Comparison of ENCODE assay signal across 1 cellular context in the genomic region with DNA sequence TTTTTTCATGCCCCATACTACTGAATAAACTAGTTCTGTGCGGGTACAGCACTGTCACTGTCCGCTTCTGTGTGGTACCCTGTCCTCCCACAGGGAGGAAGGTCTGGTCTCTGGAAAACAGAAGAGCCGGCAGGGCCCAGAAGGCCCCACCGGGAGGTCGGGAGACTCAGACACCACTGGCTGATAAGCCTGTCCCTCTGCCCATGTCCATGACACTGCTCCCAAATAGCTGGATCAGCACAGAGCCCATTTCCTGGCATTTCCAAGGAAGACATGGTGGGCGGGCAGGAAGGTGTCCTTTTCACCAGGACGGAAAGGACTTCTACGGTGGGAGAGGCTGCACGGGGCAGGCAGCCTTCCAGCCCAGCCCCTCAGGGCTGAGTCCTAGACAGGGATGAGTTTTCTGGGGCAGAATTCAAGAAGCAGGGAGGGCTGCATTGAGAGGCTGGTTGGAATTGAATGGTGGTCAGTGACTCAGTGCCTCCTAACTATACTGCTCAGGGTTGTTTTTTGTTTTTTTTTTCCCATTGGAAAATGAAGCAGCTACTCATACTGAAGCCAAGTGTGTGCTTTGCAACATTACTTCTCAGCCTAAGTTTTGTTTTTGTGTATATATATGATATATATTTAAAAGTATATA.
TF ChIP-seq lines count a peak whose summit lies in the region.

No MANE protein-coding gene starts in this region.

TF ChIP-seq in K562, 482 proteins besides CTCF, POLR2A, EP300 and RAD21:
- no peak for TF ChIP-seq KLF6 (CRISPR knock-in tag; IDR thresholded peaks at IDR 0.05; ENCODE audit: borderline replicate concordance)
- TF ChIP-seq, protein P1, sequence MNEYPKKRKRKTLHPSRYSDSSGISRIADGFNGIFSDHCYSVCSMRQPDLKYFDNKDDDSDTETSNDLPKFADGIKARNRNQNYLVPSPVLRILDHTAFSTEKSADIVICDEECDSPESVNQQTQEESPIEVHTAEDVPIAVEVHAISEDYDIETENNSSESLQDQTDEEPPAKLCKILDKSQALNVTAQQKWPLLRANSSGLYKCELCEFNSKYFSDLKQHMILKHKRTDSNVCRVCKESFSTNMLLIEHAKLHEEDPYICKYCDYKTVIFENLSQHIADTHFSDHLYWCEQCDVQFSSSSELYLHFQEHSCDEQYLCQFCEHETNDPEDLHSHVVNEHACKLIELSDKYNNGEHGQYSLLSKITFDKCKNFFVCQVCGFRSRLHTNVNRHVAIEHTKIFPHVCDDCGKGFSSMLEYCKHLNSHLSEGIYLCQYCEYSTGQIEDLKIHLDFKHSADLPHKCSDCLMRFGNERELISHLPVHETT (CRISPR knock-in tag; conservative IDR thresholded peaks at IDR 0.05 in 1 of 2, IDR thresholded peaks at IDR 0.05 in 1 of 2) = 0 out of 4 replicates have a peak, but pooled peaks of 1 of the 2 experiments have one; percentile 19
- TF ChIP-seq SRF (CRISPR knock-in tag; IDR thresholded peaks at IDR 0.05) = 0 out of 4 replicates have a peak, but pooled peaks of 1 of the 2 experiments have one; percentile 18
- TF ChIP-seq, protein P2, sequence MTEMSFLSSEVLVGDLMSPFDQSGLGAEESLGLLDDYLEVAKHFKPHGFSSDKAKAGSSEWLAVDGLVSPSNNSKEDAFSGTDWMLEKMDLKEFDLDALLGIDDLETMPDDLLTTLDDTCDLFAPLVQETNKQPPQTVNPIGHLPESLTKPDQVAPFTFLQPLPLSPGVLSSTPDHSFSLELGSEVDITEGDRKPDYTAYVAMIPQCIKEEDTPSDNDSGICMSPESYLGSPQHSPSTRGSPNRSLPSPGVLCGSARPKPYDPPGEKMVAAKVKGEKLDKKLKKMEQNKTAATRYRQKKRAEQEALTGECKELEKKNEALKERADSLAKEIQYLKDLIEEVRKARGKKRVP (CRISPR knock-in tag; IDR thresholded peaks at IDR 0.05) = no peak
- no peak for TF ChIP-seq MED1 (CRISPR knock-in tag; IDR thresholded peaks at IDR 0.05; ENCODE audit: borderline replicate concordance)
- 0 out of 2 replicates have a peak, but pooled peaks have one; percentile 21 for TF ChIP-seq SMAD4 (CRISPR knock-in tag; conservative IDR thresholded peaks at IDR 0.05)
- no peak for TF ChIP-seq DDX20 (tag; IDR thresholded peaks at IDR 0.05; ENCODE audit: low read depth)
- TF ChIP-seq PHTF2 (CRISPR knock-in tag; IDR thresholded peaks at IDR 0.05) = no peak
- TF ChIP-seq DMBX1 (CRISPR knock-in tag; IDR thresholded peaks at IDR 0.05; ENCODE audit: borderline replicate concordance) = no peak
- no peak for TF ChIP-seq SRSF7 (optimal IDR thresholded peaks at IDR 0.05; ENCODE audit: low read depth, low read length)
- 0 out of 2 replicates have a peak, but pooled peaks have one; percentile 6 for TF ChIP-seq GATA2 (CRISPR knock-in tag; IDR thresholded peaks at IDR 0.05)
- TF ChIP-seq, protein P3, sequence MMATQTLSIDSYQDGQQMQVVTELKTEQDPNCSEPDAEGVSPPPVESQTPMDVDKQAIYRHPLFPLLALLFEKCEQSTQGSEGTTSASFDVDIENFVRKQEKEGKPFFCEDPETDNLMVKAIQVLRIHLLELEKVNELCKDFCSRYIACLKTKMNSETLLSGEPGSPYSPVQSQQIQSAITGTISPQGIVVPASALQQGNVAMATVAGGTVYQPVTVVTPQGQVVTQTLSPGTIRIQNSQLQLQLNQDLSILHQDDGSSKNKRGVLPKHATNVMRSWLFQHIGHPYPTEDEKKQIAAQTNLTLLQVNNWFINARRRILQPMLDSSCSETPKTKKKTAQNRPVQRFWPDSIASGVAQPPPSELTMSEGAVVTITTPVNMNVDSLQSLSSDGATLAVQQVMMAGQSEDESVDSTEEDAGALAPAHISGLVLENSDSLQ (IDR thresholded peaks at IDR 0.05) = peak; percentile 80
- TF ChIP-seq, protein P4, sequence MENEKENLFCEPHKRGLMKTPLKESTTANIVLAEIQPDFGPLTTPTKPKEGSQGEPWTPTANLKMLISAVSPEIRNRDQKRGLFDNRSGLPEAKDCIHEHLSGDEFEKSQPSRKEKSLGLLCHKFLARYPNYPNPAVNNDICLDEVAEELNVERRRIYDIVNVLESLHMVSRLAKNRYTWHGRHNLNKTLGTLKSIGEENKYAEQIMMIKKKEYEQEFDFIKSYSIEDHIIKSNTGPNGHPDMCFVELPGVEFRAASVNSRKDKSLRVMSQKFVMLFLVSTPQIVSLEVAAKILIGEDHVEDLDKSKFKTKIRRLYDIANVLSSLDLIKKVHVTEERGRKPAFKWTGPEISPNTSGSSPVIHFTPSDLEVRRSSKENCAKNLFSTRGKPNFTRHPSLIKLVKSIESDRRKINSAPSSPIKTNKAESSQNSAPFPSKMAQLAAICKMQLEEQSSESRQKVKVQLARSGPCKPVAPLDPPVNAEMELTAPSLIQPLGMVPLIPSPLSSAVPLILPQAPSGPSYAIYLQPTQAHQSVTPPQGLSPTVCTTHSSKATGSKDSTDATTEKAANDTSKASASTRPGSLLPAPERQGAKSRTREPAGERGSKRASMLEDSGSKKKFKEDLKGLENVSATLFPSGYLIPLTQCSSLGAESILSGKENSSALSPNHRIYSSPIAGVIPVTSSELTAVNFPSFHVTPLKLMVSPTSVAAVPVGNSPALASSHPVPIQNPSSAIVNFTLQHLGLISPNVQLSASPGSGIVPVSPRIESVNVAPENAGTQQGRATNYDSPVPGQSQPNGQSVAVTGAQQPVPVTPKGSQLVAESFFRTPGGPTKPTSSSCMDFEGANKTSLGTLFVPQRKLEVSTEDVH (IDR thresholded peaks at IDR 0.05; ENCODE audit: low read depth, partially characterized antibody) = no peak
- TF ChIP-seq ZNF217 (CRISPR knock-in tag; IDR thresholded peaks at IDR 0.05) = no peak
- TF ChIP-seq, protein P5, sequence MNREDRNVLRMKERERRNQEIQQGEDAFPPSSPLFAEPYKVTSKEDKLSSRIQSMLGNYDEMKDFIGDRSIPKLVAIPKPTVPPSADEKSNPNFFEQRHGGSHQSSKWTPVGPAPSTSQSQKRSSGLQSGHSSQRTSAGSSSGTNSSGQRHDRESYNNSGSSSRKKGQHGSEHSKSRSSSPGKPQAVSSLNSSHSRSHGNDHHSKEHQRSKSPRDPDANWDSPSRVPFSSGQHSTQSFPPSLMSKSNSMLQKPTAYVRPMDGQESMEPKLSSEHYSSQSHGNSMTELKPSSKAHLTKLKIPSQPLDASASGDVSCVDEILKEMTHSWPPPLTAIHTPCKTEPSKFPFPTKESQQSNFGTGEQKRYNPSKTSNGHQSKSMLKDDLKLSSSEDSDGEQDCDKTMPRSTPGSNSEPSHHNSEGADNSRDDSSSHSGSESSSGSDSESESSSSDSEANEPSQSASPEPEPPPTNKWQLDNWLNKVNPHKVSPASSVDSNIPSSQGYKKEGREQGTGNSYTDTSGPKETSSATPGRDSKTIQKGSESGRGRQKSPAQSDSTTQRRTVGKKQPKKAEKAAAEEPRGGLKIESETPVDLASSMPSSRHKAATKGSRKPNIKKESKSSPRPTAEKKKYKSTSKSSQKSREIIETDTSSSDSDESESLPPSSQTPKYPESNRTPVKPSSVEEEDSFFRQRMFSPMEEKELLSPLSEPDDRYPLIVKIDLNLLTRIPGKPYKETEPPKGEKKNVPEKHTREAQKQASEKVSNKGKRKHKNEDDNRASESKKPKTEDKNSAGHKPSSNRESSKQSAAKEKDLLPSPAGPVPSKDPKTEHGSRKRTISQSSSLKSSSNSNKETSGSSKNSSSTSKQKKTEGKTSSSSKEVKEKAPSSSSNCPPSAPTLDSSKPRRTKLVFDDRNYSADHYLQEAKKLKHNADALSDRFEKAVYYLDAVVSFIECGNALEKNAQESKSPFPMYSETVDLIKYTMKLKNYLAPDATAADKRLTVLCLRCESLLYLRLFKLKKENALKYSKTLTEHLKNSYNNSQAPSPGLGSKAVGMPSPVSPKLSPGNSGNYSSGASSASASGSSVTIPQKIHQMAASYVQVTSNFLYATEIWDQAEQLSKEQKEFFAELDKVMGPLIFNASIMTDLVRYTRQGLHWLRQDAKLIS (CRISPR knock-in tag; IDR thresholded peaks at IDR 0.05) = no peak
- TF ChIP-seq NCOR1 (IDR thresholded peaks at IDR 0.05) = no peak
- no peak for TF ChIP-seq ZNF830 (CRISPR knock-in tag; IDR thresholded peaks at IDR 0.05)
- 0 out of 2 replicates have a peak, but pooled peaks have one; percentile 20 for TF ChIP-seq TCF3 (CRISPR knock-in tag; IDR thresholded peaks at IDR 0.05)
- TF ChIP-seq KDM4B (IDR thresholded peaks at IDR 0.05; ENCODE audit: borderline replicate concordance in 2 of 2, low read depth in 1 of 2) = no peak
- TF ChIP-seq CTBP1 (IDR thresholded peaks at IDR 0.05; ENCODE audit: borderline replicate concordance) = 0 out of 2 replicates have a peak, but pooled peaks have one; percentile 11
- no peak for TF ChIP-seq ZBTB1 (CRISPR knock-in tag; IDR thresholded peaks at IDR 0.05; ENCODE audit: borderline replicate concordance, low read depth)
- no peak for TF ChIP-seq ZBED1 (IDR thresholded peaks at IDR 0.05)
- TF ChIP-seq MCM2 (IDR thresholded peaks at IDR 0.05; ENCODE audit: low read depth) = no peak
- TF ChIP-seq, protein P6, sequence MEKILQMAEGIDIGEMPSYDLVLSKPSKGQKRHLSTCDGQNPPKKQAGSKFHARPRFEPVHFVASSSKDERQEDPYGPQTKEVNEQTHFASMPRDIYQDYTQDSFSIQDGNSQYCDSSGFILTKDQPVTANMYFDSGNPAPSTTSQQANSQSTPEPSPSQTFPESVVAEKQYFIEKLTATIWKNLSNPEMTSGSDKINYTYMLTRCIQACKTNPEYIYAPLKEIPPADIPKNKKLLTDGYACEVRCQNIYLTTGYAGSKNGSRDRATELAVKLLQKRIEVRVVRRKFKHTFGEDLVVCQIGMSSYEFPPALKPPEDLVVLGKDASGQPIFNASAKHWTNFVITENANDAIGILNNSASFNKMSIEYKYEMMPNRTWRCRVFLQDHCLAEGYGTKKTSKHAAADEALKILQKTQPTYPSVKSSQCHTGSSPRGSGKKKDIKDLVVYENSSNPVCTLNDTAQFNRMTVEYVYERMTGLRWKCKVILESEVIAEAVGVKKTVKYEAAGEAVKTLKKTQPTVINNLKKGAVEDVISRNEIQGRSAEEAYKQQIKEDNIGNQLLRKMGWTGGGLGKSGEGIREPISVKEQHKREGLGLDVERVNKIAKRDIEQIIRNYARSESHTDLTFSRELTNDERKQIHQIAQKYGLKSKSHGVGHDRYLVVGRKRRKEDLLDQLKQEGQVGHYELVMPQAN (IDR thresholded peaks at IDR 0.05; ENCODE audit: borderline replicate concordance) = no peak
- TF ChIP-seq, protein P7, sequence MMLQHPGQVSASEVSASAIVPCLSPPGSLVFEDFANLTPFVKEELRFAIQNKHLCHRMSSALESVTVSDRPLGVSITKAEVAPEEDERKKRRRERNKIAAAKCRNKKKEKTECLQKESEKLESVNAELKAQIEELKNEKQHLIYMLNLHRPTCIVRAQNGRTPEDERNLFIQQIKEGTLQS (IDR thresholded peaks at IDR 0.05) = no peak
- TF ChIP-seq, protein P7 (CRISPR knock-in tag; conservative IDR thresholded peaks at IDR 0.05) = 0 out of 2 replicates have a peak, but pooled peaks have one; percentile 47
- TF ChIP-seq NEUROD1 (IDR thresholded peaks at IDR 0.05; ENCODE audit: borderline replicate concordance, low read depth, low read length, partially characterized antibody) = peak; percentile 39
- TF ChIP-seq BCL6 (CRISPR knock-in tag; IDR thresholded peaks at IDR 0.05) = no peak
- TF ChIP-seq POLR3A (IDR thresholded peaks at IDR 0.05; ENCODE audit: borderline replicate concordance, extremely low read depth, insufficient read depth, insufficient read length) = no peak
- no peak for TF ChIP-seq ELF1 (tag; IDR thresholded peaks at IDR 0.05)
- no peak for TF ChIP-seq PTTG1 (tag; IDR thresholded peaks at IDR 0.05; ENCODE audit: low read depth)
- TF ChIP-seq ZNF316 (IDR thresholded peaks at IDR 0.05) = peak; percentile 33
- TF ChIP-seq NFXL1 (CRISPR knock-in tag; IDR thresholded peaks at IDR 0.05) = no peak
- TF ChIP-seq COPS2 (conservative IDR thresholded peaks at IDR 0.05) = no peak
- 0 out of 2 replicates have a peak, but pooled peaks have one; percentile 49 for TF ChIP-seq ZFX (CRISPR knock-in tag; IDR thresholded peaks at IDR 0.05)
